In the genomic region with DNA sequence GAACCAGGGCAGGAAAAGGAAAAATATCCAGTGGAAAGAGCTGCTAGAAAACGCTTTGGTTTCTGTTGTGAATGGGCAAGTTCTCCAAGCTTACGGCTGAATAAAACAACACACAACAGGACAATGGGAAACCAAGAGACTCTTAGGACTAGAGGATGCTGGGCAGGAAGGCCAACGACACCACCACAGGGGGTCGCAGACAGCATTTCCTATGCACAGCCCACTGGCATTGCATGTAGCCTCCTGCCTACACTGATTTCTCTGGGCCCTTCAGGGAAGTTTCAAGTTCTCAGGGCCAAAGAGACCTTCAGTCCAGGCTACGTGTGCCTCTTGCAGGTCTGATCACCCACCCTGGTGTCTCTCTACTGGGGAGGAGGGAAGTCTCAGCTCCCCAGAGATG, we compare ENCODE assay signal across 23 cellular contexts.
"Had no signal": no experiment of that assay in that cellular context is flagged by ENCODE, and none has a peak within 500 bp of the region (broad histone marks: within the 10 kb centered on the region; RNA-seq: fewer than 3 reads in every experiment).

No MANE protein-coding gene starts in this region.

- H3K9ac ChIP-seq: KMS-11 had no signal

- H3K27me3 Mint-ChIP-seq: activated CD4-positive, alpha-beta memory T cell treated with anti-CD3 and anti-CD28 coated beads for 36 hours; activated CD4-positive, alpha-beta T cell treated with anti-CD3 and anti-CD28 coated beads, Interleukin-2, amount 10 ng/mL, durations not matched to agents 7 days and 5 days; activated naive CD8-positive, alpha-beta T cell had no signal

- ATAC-seq: activated T-cell treated with anti-CD3 and anti-CD28 coated beads, Interleukin-2, amount 50 U/mL, for 4 hours had no signal

- H3K27me3 ChIP-seq: brain microvascular endothelial cell had no signal

- H3K27ac ChIP-seq: brain microvascular endothelial cell, KMS-11, PC-9 had no signal

- H3K27ac Mint-ChIP-seq: activated B cell treated with CpG ODN at 0.5 μM for 24 hours; activated CD4-positive, alpha-beta memory T cell treated with anti-CD3 and anti-CD28 coated beads for 36 hours; activated CD4-positive, alpha-beta T cell treated with anti-CD3 and anti-CD28 coated beads, Interleukin-2, amount 10 ng/mL, durations not matched to agents 7 days and 5 days; activated naive CD8-positive, alpha-beta T cell; T-helper 1 cell treated with Interleukin-12 subunit alpha and Interleukin-12 subunit beta and Interleukin-4 antibody, amounts not matched to agents 30 μg/mL and 1 μg/mL, for 36 hours had no signal

- H3K9me3 Mint-ChIP-seq: activated B cell treated with CpG ODN at 0.5 μM for 24 hours; activated CD4-positive, alpha-beta memory T cell treated with anti-CD3 and anti-CD28 coated beads for 36 hours; activated CD4-positive, alpha-beta T cell treated with anti-CD3 and anti-CD28 coated beads, Interleukin-2, amount 10 ng/mL, durations not matched to agents 7 days and 5 days; activated T-cell treated with anti-CD3 and anti-CD28 coated beads, Interleukin-2, amount 50 U/mL, for 4 hours; T-helper 1 cell treated with Interleukin-12 subunit alpha and Interleukin-12 subunit beta and Interleukin-4 antibody, amounts not matched to agents 30 μg/mL and 1 μg/mL, for 36 hours had no signal

- H3K36me3 ChIP-seq: brain microvascular endothelial cell had no signal

- H3K4me1 Mint-ChIP-seq: activated B cell treated with CpG ODN at 0.5 μM for 24 hours; activated CD4-positive, alpha-beta T cell treated with anti-CD3 and anti-CD28 coated beads, Interleukin-2, amount 10 ng/mL, durations not matched to agents 7 days and 5 days had no signal

- DNase-seq: activated B cell treated with CpG ODN at 0.5 μM for 24 hours; activated CD4-positive, alpha-beta memory T cell treated with anti-CD3 and anti-CD28 coated beads for 36 hours; activated CD4-positive, alpha-beta T cell treated with anti-CD3 and anti-CD28 coated beads for 1 hour; activated CD4-positive, alpha-beta T cell treated with anti-CD3 and anti-CD28 coated beads, Interleukin-2, amount 10 ng/mL, durations not matched to agents 7 days and 5 days; activated CD8-positive, alpha-beta memory T cell treated with anti-CD3 and anti-CD28 coated beads for 24 hours; activated effector memory CD4-positive, alpha-beta T cell treated with anti-CD3 and anti-CD28 coated beads, Interleukin-2, amount 50 U/mL, for 16 hours; activated naive CD4-positive, alpha-beta T cell treated with Interleukin-2 at 50 U/mL for 16 hours; activated T-cell treated with anti-CD3 and anti-CD28 coated beads, Interleukin-2, amount 50 U/mL, for 4 hours; amygdala; brain microvascular endothelial cell; cerebellar nuclear complex; NCI-H1092 treated with DMSO at 0.1 percent for 48 hours; NCI-H1417 treated with DMSO at 0.1 percent for 48 hours; NCI-H1694 treated with DMSO at 0.1 percent for 48 hours; NCI-H2029 treated with DMSO at 0.1 percent for 48 hours; NCI-H446; NCI-H524 treated with DMSO at 0.1 percent for 48 hours; NCI-H82; PC-9; SHP77 treated with DMSO at 0.1 percent for 48 hours had no signal

- H2AFZ ChIP-seq: PC-9 had no signal

- H3K4me3 Mint-ChIP-seq: activated B cell treated with CpG ODN at 0.5 μM for 24 hours; activated CD4-positive, alpha-beta memory T cell treated with anti-CD3 and anti-CD28 coated beads for 36 hours; activated CD4-positive, alpha-beta T cell treated with anti-CD3 and anti-CD28 coated beads, Interleukin-2, amount 10 ng/mL, durations not matched to agents 7 days and 5 days; activated naive CD8-positive, alpha-beta T cell; activated T-cell treated with anti-CD3 and anti-CD28 coated beads, Interleukin-2, amount 50 U/mL, for 4 hours; T-helper 1 cell treated with Interleukin-12 subunit alpha and Interleukin-12 subunit beta and Interleukin-4 antibody, amounts not matched to agents 30 μg/mL and 1 μg/mL, for 36 hours had no signal

- H3K4me3 ChIP-seq: PC-9 had no signal

- H3K4me2 ChIP-seq: KMS-11, PC-9 had no signal

- H3K36me3 Mint-ChIP-seq: activated CD4-positive, alpha-beta memory T cell treated with anti-CD3 and anti-CD28 coated beads for 36 hours; activated naive CD8-positive, alpha-beta T cell had no signal
